Comparison of ENCODE assay signal across 22 cellular contexts in the genomic region with DNA sequence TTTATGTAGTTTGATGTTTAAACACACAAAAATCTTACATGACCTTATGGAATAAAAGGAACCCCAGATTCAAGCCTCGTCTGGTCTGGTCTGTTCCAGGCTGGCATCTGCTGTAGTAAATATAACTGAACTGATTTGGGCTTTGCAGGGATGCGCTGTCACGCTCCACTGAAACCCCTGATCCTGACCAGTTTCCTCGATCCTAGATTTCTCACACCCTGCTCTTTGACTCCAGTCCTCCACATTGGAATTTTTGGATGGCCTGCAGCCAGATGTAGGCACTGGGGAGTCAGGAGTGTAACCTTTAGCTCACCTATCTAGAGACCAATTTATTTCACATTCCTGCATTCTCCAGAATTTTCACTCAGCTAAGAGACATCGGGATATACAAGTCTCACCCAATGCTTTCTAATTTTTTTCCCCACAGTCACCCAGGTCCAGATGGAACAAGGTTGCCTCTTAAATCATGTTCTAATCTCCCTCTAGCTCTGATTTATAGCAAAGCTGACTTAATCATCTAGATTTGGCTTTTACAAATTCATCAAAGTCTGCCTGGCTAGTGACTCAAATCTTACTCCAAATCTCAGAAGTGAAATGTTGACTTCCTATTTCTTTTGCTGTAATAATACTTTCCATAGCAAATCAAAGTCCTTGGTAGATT.
A peak's percentile ranks its signal among the peaks of the same experiment; 100 is the strongest.
DNase-seq lines count a peak whose midpoint lies in the region; ATAC-seq and TF ChIP-seq lines count a peak whose summit lies in the region.
"Had no signal": no experiment of that assay in that cellular context is flagged by ENCODE, and none has a peak within 500 bp of the region (broad histone marks: within the 10 kb centered on the region; RNA-seq: fewer than 3 reads in every experiment).

No MANE protein-coding gene starts in this region.

- H3K9me3 Mint-ChIP-seq in CD4-positive, alpha-beta memory T cell, result no peaks in the 10 kb centered on the region
- H3K9me3 Mint-ChIP-seq: CD4-positive, CD25-positive, alpha-beta regulatory T cell had no signal

- no peak overlapping the region for H2BK15ac ChIP-seq in mesendoderm (replicated peaks; ENCODE audit: low read depth)
- H2BK15ac ChIP-seq in mesenchymal stem cell (ENCODE audit: low read depth, poor library complexity, severe bottlenecking), result no peak overlapping the region

- H3K4me2 ChIP-seq in mesendoderm (ENCODE audit: low read length), result no peak overlapping the region
- no peak overlapping the region for H3K4me2 ChIP-seq in mesenchymal stem cell (ENCODE audit: low read length, poor library complexity, severe bottlenecking)

- H4K91ac ChIP-seq in mesenchymal stem cell (ENCODE audit: low read length), result no peak overlapping the region

- no peaks in the 10 kb centered on the region for H3K27me3 Mint-ChIP-seq in CD4-positive, alpha-beta memory T cell
- H3K27me3 Mint-ChIP-seq: B cell had no signal

- WGBS in mesendoderm (ENCODE audit: extremely low coverage, insufficient coverage, low lambda C conversion rate), result no CpG with 5 or more reads among the region's 5 CpGs
- 89% methylated on average over 5 of the region's 5 CpGs for WGBS in mesenchymal stem cell
- WGBS in psoas muscle, 3 donors, result 41 to 54% (median 50%) methylated on average over 5 of the region's 5 CpGs

- H4K8ac ChIP-seq in mesendoderm (ENCODE audit: low read depth, low read length) (no peak overlapping the region), mesenchymal stem cell (ENCODE audit: low read length) (no peak overlapping the region)

- H2BK120ac ChIP-seq in mesendoderm (ENCODE audit: low read depth, low read length) (no peak overlapping the region), mesenchymal stem cell (ENCODE audit: low read depth, low read length) (no peak overlapping the region)

- CTCF ChIA-PET in CD4-positive, alpha-beta memory T cell (lab: Charles Lee; ENCODE audit: partially characterized antibody), result no interaction called here

- peaks cover 3 to 21% of the 10 kb centered on the region in 2 donors for H3K36me3 Mint-ChIP-seq in CD4-positive, alpha-beta memory T cell
- H3K36me3 Mint-ChIP-seq: CD4-positive, CD25-positive, alpha-beta regulatory T cell had no signal

- no peaks in the 10 kb centered on the region for H3K36me3 ChIP-seq in WERI-Rb-1
- no peaks in the 10 kb centered on the region for H3K36me3 ChIP-seq in mesendoderm (ENCODE audit: control insufficient read depth, insufficient read depth, low read length)
- H3K36me3 ChIP-seq in mesenchymal stem cell (ENCODE audit: control insufficient read depth in 1 of 2, insufficient read depth in 2 of 2, low read depth in 1 of 2, low read length in 2 of 2), result no peaks in the 10 kb centered on the region
- H3K36me3 ChIP-seq in psoas muscle (ENCODE audit: insufficient read depth in 1 of 2, low read depth in 1 of 2), result no peaks in the 10 kb centered on the region
- H3K36me3 ChIP-seq in CD4-positive, alpha-beta memory T cell (ENCODE audit: insufficient read depth, low read length), result no peaks in the 10 kb centered on the region
- H3K36me3 ChIP-seq: HAP-1 had no signal

- H3K4me3 ChIP-seq in WERI-Rb-1 (ENCODE audit: low read depth, low read length) (peak overlapping the region; percentile 23), mesendoderm (ENCODE audit: low read length) (no peak overlapping the region), mesenchymal stem cell (ENCODE audit: insufficient read depth in 1 of 2, low read depth in 1 of 2, low read length in 2 of 2) (no peak overlapping the region), psoas muscle (no peak overlapping the region)
- H3K4me3 ChIP-seq in CD4-positive, alpha-beta memory T cell (ENCODE audit: low read length in 2 of 2), result no peak overlapping the region
- H3K4me3 ChIP-seq: HAP-1, SK-N-MC had no signal

- ATAC-seq in psoas muscle, result no peak

- no peak overlapping the region for H3K14ac ChIP-seq in mesenchymal stem cell (ENCODE audit: low read length in 2 of 2)

- H2BK5ac ChIP-seq in mesendoderm (ENCODE audit: low read length), result no peak overlapping the region
- no peak overlapping the region for H2BK5ac ChIP-seq in mesenchymal stem cell (ENCODE audit: low read depth, low read length, poor library complexity, severe bottlenecking)

- H3K4ac ChIP-seq in mesendoderm (ENCODE audit: low read depth, low read length), result no peak overlapping the region
- H3K4ac ChIP-seq in mesenchymal stem cell (ENCODE audit: low read depth in 1 of 2, low read length in 2 of 2), result no peak overlapping the region

- peak overlapping the region in 1 of 7 donors; percentile 45 for H3K27ac Mint-ChIP-seq in CD4-positive, alpha-beta memory T cell
- H3K27ac Mint-ChIP-seq: B cell; CD4-positive, CD25-positive, alpha-beta regulatory T cell had no signal

- no peak overlapping the region for H2AFZ ChIP-seq in mesenchymal stem cell (ENCODE audit: low read depth, low read length)

- no peak overlapping the region for H3K18ac ChIP-seq in mesendoderm (ENCODE audit: low read length)
- no peak overlapping the region for H3K18ac ChIP-seq in mesenchymal stem cell (ENCODE audit: low read depth in 1 of 2, low read length in 2 of 2)

- no peak overlapping the region for H3K4me3 Mint-ChIP-seq in CD4-positive, alpha-beta memory T cell
- H3K4me3 Mint-ChIP-seq: B cell; CD4-positive, CD25-positive, alpha-beta regulatory T cell had no signal

- no peak overlapping the region for H3K9ac ChIP-seq in mesendoderm (ENCODE audit: low read length)
- no peak overlapping the region for H3K9ac ChIP-seq in mesenchymal stem cell (ENCODE audit: low read length)

- H3K27me3 ChIP-seq in WERI-Rb-1 (ENCODE audit: insufficient read depth, low read depth, severe bottlenecking) (no peaks in the 10 kb centered on the region), mesendoderm (ENCODE audit: insufficient read depth, low read length, poor library complexity) (no peaks in the 10 kb centered on the region), mesenchymal stem cell (ENCODE audit: control insufficient read depth in 1 of 2, insufficient read depth in 1 of 2, low read length in 2 of 2) (no peaks in the 10 kb centered on the region), psoas muscle (ENCODE audit: insufficient read depth in 3 of 3, low read length in 2 of 3) (no peaks in the 10 kb centered on the region)
- no peaks in the 10 kb centered on the region for H3K27me3 ChIP-seq in CD4-positive, alpha-beta memory T cell (ENCODE audit: insufficient read depth, low read length)

- intact Hi-C loops in psoas muscle (cut with DNase I), result no loop called here
- intact Hi-C loops in CD4-positive, alpha-beta memory T cell (cut with micrococcal nuclease), result no loop called here

- H3K23ac ChIP-seq in mesendoderm (ENCODE audit: low read length) (no peak overlapping the region), mesenchymal stem cell (ENCODE audit: low read length in 2 of 2) (no peak overlapping the region)

- POLR2A ChIA-PET in CD4-positive, alpha-beta memory T cell (lab: Charles Lee; ENCODE audit: partially characterized antibody), result interaction anchor here (0.7 kb wide), 1 partner anchor 150 kb away, joined by 4 read pairs; no protein-coding TSS in a partner anchor

- peaks cover 2% of the 10 kb centered on the region for H3K4me1 ChIP-seq in mesendoderm (ENCODE audit: control insufficient read depth, low read depth, low read length)
- no peaks in the 10 kb centered on the region for H3K4me1 ChIP-seq in mesenchymal stem cell (ENCODE audit: control insufficient read depth, insufficient read depth, low read depth, low read length)
- no peaks in the 10 kb centered on the region for H3K4me1 ChIP-seq in psoas muscle
- H3K4me1 ChIP-seq in CD4-positive, alpha-beta memory T cell (ENCODE audit: insufficient read depth, low read length), result no peaks in the 10 kb centered on the region
- H3K4me1 ChIP-seq: Caco-2, HAP-1 had no signal

- peaks cover 0 to 3% (median 0%) of the 10 kb centered on the region in 4 donors for H3K4me1 Mint-ChIP-seq in CD4-positive, alpha-beta memory T cell
- H3K4me1 Mint-ChIP-seq: B cell; CD4-positive, CD25-positive, alpha-beta regulatory T cell had no signal

- H3K9me3 ChIP-seq in WERI-Rb-1 (ENCODE audit: severe bottlenecking) (no peaks in the 10 kb centered on the region), mesenchymal stem cell (ENCODE audit: control insufficient read depth, low read length) (no peaks in the 10 kb centered on the region), psoas muscle (no peaks in the 10 kb centered on the region)
- H3K9me3 ChIP-seq in CD4-positive, alpha-beta memory T cell (ENCODE audit: control insufficient read depth in 1 of 2, low read length in 2 of 2), result no peaks in the 10 kb centered on the region
- H3K9me3 ChIP-seq: Caco-2, HAP-1 had no signal

- H3K79me1 ChIP-seq in mesendoderm (ENCODE audit: low read length) (no peaks in the 10 kb centered on the region), mesenchymal stem cell (replicated peaks; ENCODE audit: low read length, poor library complexity, severe bottlenecking) (no peaks in the 10 kb centered on the region)

- H2AK5ac ChIP-seq in mesendoderm (ENCODE audit: low read length), result no peak overlapping the region
- no peak overlapping the region for H2AK5ac ChIP-seq in mesenchymal stem cell (ENCODE audit: low read length, severe bottlenecking)

- H2BK12ac ChIP-seq in mesenchymal stem cell (ENCODE audit: low read length in 2 of 2), result no peak overlapping the region

- peak overlapping the region; percentile 85 for H3K27ac ChIP-seq in WERI-Rb-1
- no peak overlapping the region for H3K27ac ChIP-seq in mesendoderm (ENCODE audit: low read depth, low read length)
- H3K27ac ChIP-seq in mesenchymal stem cell (ENCODE audit: low read length, poor library complexity, severe bottlenecking), result no peak overlapping the region
- H3K27ac ChIP-seq in psoas muscle, result no peak overlapping the region
- H3K27ac ChIP-seq in CD4-positive, alpha-beta memory T cell (ENCODE audit: low read depth, low read length), result no peak overlapping the region
- H3K27ac ChIP-seq: HL-60, SK-N-MC had no signal

- no peak overlapping the region for H4K5ac ChIP-seq in mesendoderm (ENCODE audit: low read length)

- no peak overlapping the region for H3K56ac ChIP-seq in mesendoderm (ENCODE audit: low read length)

- TF ChIP-seq CTCF in WERI-Rb-1 (IDR thresholded peaks at IDR 0.05; ENCODE audit: low read depth, low read length), result no peak
- no peak for TF ChIP-seq CTCF in psoas muscle (IDR thresholded peaks at IDR 0.05)

- peak; percentile 18 for DNase-seq in A172 (ENCODE audit: low spot score)
- peak; percentile 23 for DNase-seq in NCI-H69 (lab: John Stamatoyannopoulos, UW)
- DNase-seq in WERI-Rb-1, result peak; percentile 59
- DNase-seq in mesendoderm, result peak; percentile 53
- no peak for DNase-seq in mesenchymal stem cell
- DNase-seq in psoas muscle, result no peak
- DNase-seq in DMS153 treated with DMSO at 0.1 percent for 48 hours (lab: John Stamatoyannopoulos, UW; ENCODE audit: unreplicated experiment), result no peak
- no peak for DNase-seq in CD4-positive, alpha-beta memory T cell
- DNase-seq: 8988T; Caco-2; CD4-positive, CD25-positive, alpha-beta regulatory T cell; DMS53; NCI-H1048; NCI-H1436; NCI-H2029; NCI-H526 treated with DMSO at 0.1 percent for 48 hours; NK-92 treated with Interleukin-12 subunit alpha and Interleukin-12 subunit beta, amount 100 ng/mL, for 24 hours; Right ventricle myocardium superior had no signal

- H3K79me2 ChIP-seq in mesendoderm (ENCODE audit: control insufficient read depth, insufficient read depth, low read length), result no peaks in the 10 kb centered on the region

Comparison
In these comparisons a context has a peak if more than half of its experiments do, and no peak if none do; other contexts are left out.
1. DNase-seq: peak in A172 (single experiment), NCI-H69 (single experiment), WERI-Rb-1 (single experiment) and mesendoderm (single experiment); none in mesenchymal stem cell (single experiment), psoas muscle (0 of 2), DMS153 treated with DMSO at 0.1 percent for 48 hours (single experiment) and CD4-positive, alpha-beta memory T cell (0 of 5).